ENCODE assay signal across 13 cellular contexts in the genomic region with DNA sequence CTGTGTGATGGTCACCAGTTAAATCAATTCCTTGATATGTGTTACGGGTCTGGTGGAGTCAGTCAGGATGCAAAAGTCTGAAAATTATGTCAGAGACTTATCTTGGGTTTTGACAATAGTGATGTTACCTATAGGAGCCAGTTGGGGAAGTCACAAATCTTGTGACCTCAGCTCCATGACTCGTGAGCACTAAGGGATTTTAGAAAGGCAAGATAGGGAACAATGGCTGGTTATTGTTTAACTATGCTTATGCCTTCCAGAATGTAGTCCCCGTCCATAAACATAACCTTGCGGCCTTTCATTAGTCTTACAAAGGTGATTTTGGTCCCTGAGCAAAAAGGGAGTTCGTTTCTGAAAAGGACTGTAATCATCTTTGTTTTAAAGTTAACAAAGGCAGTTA. TPM values are rescaled to one million over a fixed set of nuclear protein-coding genes. Genes with fewer than 3 reads are reported as not detected.
DNase-seq lines count a peak whose midpoint lies in the region; ATAC-seq and TF ChIP-seq lines count a peak whose summit lies in the region.
"Had no signal": no experiment of that assay in that cellular context is flagged by ENCODE, and none has a peak within 500 bp of the region (broad histone marks: within the 10 kb centered on the region; RNA-seq: fewer than 3 reads in every experiment).

No MANE protein-coding gene starts in this region.

- H3K27me3 ChIP-seq in OCI-LY3 (ENCODE audit: low read depth, low read length): 0 out of 2 replicates have a peak, but pooled peaks cover 3% of the 10 kb centered on the region

- peak overlapping the region; percentile 20; the same call in 1 of the 2 replicates for H3K4me3 ChIP-seq in OCI-LY3 (ENCODE audit: low read length)
- H3K4me3 ChIP-seq: A549, GM23248 had no signal

- no peak overlapping the region for H3K9ac ChIP-seq in OCI-LY3 (ENCODE audit: low read length)
- H3K9ac ChIP-seq: GM23248 had no signal

- H3K9me3 ChIP-seq in OCI-LY3 (ENCODE audit: insufficient read depth, low read length): no peaks in the 10 kb centered on the region
- H3K9me3 ChIP-seq: A549 had no signal

- no peaks in the 10 kb centered on the region for H4K20me1 ChIP-seq in OCI-LY3 (ENCODE audit: insufficient read depth, low read length)

- no peaks in the 10 kb centered on the region for H3K79me2 ChIP-seq in OCI-LY3 (ENCODE audit: low read length)

- peak overlapping the region; percentile 49 for H3K4me2 ChIP-seq in OCI-LY3 (ENCODE audit: low read length)
- H3K4me2 ChIP-seq: A549 had no signal

- DNase-seq in kidney glomerular epithelial cell (lab: John Stamatoyannopoulos, UW): peak; percentile 54
- peak; percentile 52 for DNase-seq in mucosa of gallbladder (ENCODE audit: low spot score)
- DNase-seq in SHP77 treated with DMSO at 0.1 percent for 48 hours (lab: John Stamatoyannopoulos, UW): no peak
- DNase-seq in central memory CD4-positive, alpha-beta T cell: no peak
- DNase-seq in stimulated activated naive CD4-positive, alpha-beta T cell treated with Interleukin-2 at 50 U/mL for 16 hours (lab: John Stamatoyannopoulos, UW): no peak
- DNase-seq: CD8-positive, alpha-beta memory T cell; DMS53; GF-D8; GM23248; H7 had no signal

- peak overlapping the region; percentile 61 for H3K27ac ChIP-seq in OCI-LY3 (ENCODE audit: low read length)
- H3K27ac ChIP-seq: A549, GM23248 had no signal

- ATAC-seq in GM21737 (IDR thresholded peaks at IDR 0.05; ENCODE audit: unreplicated experiment): no peak
- ATAC-seq: A549 had no signal

- H3K36me3 ChIP-seq in OCI-LY3 (replicated peaks; ENCODE audit: low read depth, low read length): no peaks in the 10 kb centered on the region

- 0 out of 2 replicates have a peak overlapping the region, but pooled peaks have one; percentile 14 for H2AFZ ChIP-seq in OCI-LY3 (ENCODE audit: low read depth, low read length)
- H2AFZ ChIP-seq: GM23248 had no signal

- peaks cover 38% of the 10 kb centered on the region for H3K4me1 ChIP-seq in OCI-LY3 (ENCODE audit: low read length)
- H3K4me1 ChIP-seq: A549 had no signal

- no peak for TF ChIP-seq CTCF in OCI-LY3 (IDR thresholded peaks at IDR 0.05; ENCODE audit: low read depth, low read length)

RNA-seq across cellular contexts. Expression of gene GATB, which starts 23.9 kb away (rescaled TPM):
- total RNA-seq in mucosa of gallbladder: 13.5 TPM

Comparison
In these comparisons a context has a peak if more than half of its experiments do, and no peak if none do; other contexts are left out.
1. DNase-seq: peak in kidney glomerular epithelial cell (single experiment) and mucosa of gallbladder (single experiment); none in SHP77 treated with DMSO at 0.1 percent for 48 hours (single experiment), central memory CD4-positive, alpha-beta T cell (single experiment) and stimulated activated naive CD4-positive, alpha-beta T cell treated with Interleukin-2 at 50 U/mL for 16 hours (single experiment).